Comparison of ENCODE assay signal across 3 cellular contexts in the genomic region with DNA sequence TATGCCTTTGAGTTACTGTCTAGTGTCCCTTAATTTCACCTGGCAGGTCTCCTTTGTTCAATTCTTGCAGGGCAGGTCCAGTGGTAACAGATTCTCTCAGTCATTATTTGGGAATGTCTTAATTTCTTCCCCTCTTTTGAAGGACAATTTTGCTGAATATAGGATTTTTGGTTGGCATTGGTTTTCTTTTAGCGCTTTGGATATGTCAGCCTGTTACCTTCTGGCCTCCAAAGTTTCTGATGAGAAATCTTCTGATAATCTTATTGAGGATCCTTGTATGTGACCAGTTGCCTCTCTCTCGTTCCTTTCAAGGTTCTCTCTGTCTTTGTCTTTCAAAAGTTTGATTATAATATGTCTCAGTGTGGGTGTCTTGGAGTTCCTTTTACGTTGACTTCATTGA.
TF ChIP-seq lines count a peak whose summit lies in the region.

No MANE protein-coding gene starts in this region.

TF ChIP-seq in HEK293, 187 proteins besides CTCF, POLR2A, EP300 and RAD21:
- TF ChIP-seq ZNF223 (tag by site-specific recombination; IDR thresholded peaks at IDR 0.05) (no peak), SETDB1 (IDR thresholded peaks at IDR 0.05; ENCODE audit: insufficient read length, low read length) (peak; percentile 95), MZF1 (tag by site-specific recombination; IDR thresholded peaks at IDR 0.05; ENCODE audit: borderline replicate concordance) (no peak), ZNF19 (tag by site-specific recombination; IDR thresholded peaks at IDR 0.05; ENCODE audit: low read depth) (no peak), ZBTB7A (tag by site-specific recombination; IDR thresholded peaks at IDR 0.05; ENCODE audit: low read depth) (no peak), ZNF549 (tag by site-specific recombination; IDR thresholded peaks at IDR 0.05) (0 out of 2 replicates have a peak, but pooled peaks have one; percentile 30), ZNF791 (tag by site-specific recombination; IDR thresholded peaks at IDR 0.05) (no peak), ZNF624 (tag by site-specific recombination; IDR thresholded peaks at IDR 0.05) (no peak), ZNF16 (tag by site-specific recombination; IDR thresholded peaks at IDR 0.05; ENCODE audit: low read depth) (no peak), KLF16 (tag by site-specific recombination; IDR thresholded peaks at IDR 0.05) (no peak)

TF ChIP-seq in IMR-90, 13 proteins besides CTCF, POLR2A, EP300 and RAD21:
- TF ChIP-seq ELK1 (IDR thresholded peaks at IDR 0.05; ENCODE audit: borderline replicate concordance, low read depth, low read length) (no peak), MAFK (IDR thresholded peaks at IDR 0.05; ENCODE audit: low read depth, low read length) (0 out of 2 replicates have a peak, but pooled peaks have one; percentile 17)
TF ChIP-seq in IMR-90: peak in this region for 1.

TF ChIP-seq in GM12878, 131 proteins besides CTCF, POLR2A, EP300 and RAD21:
- peak; percentile 29; the same call in 1 of the 2 replicates for TF ChIP-seq CBX5 (IDR thresholded peaks at IDR 0.05; ENCODE audit: low read depth)
- TF ChIP-seq, protein P1, sequence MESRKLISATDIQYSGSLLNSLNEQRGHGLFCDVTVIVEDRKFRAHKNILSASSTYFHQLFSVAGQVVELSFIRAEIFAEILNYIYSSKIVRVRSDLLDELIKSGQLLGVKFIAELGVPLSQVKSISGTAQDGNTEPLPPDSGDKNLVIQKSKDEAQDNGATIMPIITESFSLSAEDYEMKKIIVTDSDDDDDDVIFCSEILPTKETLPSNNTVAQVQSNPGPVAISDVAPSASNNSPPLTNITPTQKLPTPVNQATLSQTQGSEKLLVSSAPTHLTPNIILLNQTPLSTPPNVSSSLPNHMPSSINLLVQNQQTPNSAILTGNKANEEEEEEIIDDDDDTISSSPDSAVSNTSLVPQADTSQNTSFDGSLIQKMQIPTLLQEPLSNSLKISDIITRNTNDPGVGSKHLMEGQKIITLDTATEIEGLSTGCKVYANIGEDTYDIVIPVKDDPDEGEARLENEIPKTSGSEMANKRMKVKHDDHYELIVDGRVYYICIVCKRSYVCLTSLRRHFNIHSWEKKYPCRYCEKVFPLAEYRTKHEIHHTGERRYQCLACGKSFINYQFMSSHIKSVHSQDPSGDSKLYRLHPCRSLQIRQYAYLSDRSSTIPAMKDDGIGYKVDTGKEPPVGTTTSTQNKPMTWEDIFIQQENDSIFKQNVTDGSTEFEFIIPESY (IDR thresholded peaks at IDR 0.05), result peak; percentile 93
- TF ChIP-seq RB1 (IDR thresholded peaks at IDR 0.05; ENCODE audit: borderline replicate concordance), result no peak
